Comparison of ENCODE assay signal across 1 cellular context in the genomic region with DNA sequence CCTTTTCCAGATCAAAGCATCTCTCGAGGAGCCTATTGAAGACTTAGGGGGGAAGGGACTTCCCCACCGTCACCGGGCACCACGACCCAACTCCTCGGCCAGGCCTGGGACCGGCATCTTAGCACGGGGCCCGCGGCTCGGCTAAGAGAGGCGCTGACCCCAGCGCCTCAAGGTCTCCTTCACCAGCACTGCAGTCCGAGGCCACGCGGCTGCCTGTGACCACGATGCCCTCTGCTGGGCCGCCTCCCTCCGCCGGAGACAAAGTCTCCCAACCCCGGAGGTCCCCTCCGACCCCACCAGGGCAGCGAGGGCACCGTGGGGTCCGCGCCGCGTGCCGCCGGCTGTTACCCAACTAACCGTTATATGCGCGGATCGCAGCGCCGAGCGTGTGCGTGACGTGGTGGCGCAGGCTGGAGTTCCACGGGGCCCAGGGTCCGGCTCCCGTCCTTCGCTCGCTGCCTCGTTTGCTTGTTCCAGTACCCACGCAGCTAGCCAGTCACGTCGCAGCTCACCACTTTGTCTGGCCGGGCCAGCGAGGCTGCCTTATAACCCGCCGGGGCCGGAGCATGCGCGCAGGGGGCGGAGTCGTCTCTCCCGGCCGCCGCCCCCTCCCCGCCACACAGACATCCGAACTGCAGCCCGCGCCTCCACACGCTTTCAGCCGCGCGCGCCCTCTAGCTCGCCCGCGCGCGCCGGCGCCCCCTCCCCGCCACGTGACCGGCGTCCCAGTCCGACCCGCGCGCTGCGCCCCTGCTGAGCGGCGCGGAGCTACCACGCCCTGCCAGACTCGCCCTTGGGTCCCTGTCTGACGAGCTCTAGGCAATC.
TF ChIP-seq lines count a peak whose summit lies in the region.

A gene with protein sequence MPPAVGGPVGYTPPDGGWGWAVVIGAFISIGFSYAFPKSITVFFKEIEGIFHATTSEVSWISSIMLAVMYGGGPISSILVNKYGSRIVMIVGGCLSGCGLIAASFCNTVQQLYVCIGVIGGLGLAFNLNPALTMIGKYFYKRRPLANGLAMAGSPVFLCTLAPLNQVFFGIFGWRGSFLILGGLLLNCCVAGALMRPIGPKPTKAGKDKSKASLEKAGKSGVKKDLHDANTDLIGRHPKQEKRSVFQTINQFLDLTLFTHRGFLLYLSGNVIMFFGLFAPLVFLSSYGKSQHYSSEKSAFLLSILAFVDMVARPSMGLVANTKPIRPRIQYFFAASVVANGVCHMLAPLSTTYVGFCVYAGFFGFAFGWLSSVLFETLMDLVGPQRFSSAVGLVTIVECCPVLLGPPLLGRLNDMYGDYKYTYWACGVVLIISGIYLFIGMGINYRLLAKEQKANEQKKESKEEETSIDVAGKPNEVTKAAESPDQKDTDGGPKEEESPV (minus strand): TSS at position 519 of the 825 bp plus-strand sequence. CDS start 26,888 bp downstream, outside the sequence.

TF ChIP-seq in H1, 55 proteins besides CTCF, POLR2A, EP300 and RAD21 (continued from another document):
- TF ChIP-seq YY1 (IDR thresholded peaks at IDR 0.05; ENCODE audit: low read depth, low read length) (no peak), RXRA (IDR thresholded peaks at IDR 0.05; ENCODE audit: insufficient read depth, low read depth, low read length) (no peak), JUN (IDR thresholded peaks at IDR 0.05; ENCODE audit: low read depth, low read length) (no peak)
TF ChIP-seq in H1: peak in this region for 16.
